In genomic region chr4:116585240-116585639, GRCh38 we compare ENCODE assay signal across 16 cellular contexts.
DNase-seq lines count a peak whose midpoint lies in the region; ATAC-seq and TF ChIP-seq lines count a peak whose summit lies in the region.
"Had no signal": no experiment of that assay in that cellular context is flagged by ENCODE, and none has a peak within 500 bp of the region (broad histone marks: within the 10 kb centered on the region; RNA-seq: fewer than 3 reads in every experiment).

No MANE protein-coding gene starts in this region.

- H3K9ac ChIP-seq in SK-N-MC (ENCODE audit: insufficient read length) = no peak overlapping the region

- BruUV-seq in A673 (replicated peaks; lab: Mats Ljungman, UMichigan) = no TSS peak

- no peaks in the 10 kb centered on the region for H3K27me3 ChIP-seq in A673 (replicated peaks; ENCODE audit: insufficient read depth, low read depth, low read length, poor library complexity)
- H3K27me3 ChIP-seq: SJSA1 had no signal

- POLR2A ChIA-PET in A673 (lab: Charles Lee; ENCODE audit: low non-redundant PET) = no interaction called here

- peaks cover 4% of the 10 kb centered on the region for H3K4me1 ChIP-seq in A673 (ENCODE audit: insufficient read depth, low read length, poor library complexity, severe bottlenecking)
- H3K4me1 ChIP-seq: A549, SJSA1 had no signal

- CTCF ChIA-PET in A673 (lab: Charles Lee) = no interaction called here

- no peak overlapping the region for H3K27ac ChIP-seq in A673 (ENCODE audit: low read depth, low read length, poor library complexity, severe bottlenecking)
- no peak overlapping the region for H3K27ac ChIP-seq in SK-N-MC
- H3K27ac ChIP-seq: A549, SJSA1 had no signal

- intact Hi-C loops in A673 (cut with micrococcal nuclease; ENCODE audit: unreplicated experiment) = no loop called here

- DNase-seq in A673 (ENCODE audit: low spot score) (peak; percentile 49), LNCaP clone FGC (ENCODE audit: low read depth) (peak; percentile 17), NCI-H446 (lab: John Stamatoyannopoulos, UW) (peak; percentile 86 to 96), SK-N-MC (ENCODE audit: low read depth, low spot score) (peak; percentile 52), dermis blood vessel endothelial cell (no peak), superior temporal gyrus (ENCODE audit: extremely low spot score) (no peak)
- DNase-seq: DMS79, HCEC 1CT, NCI-H1048, NCI-H2029, NCI-H226, RPMI8226, T-cell had no signal

- TF ChIP-seq CTCF in A673 (conservative IDR thresholded peaks at IDR 0.05; ENCODE audit: low read depth, low read length) (no peak), LNCaP clone FGC (IDR thresholded peaks at IDR 0.05; ENCODE audit: control insufficient read depth, extremely low read depth, insufficient read depth) (no peak)

- no peak for ATAC-seq in GM18861 (IDR thresholded peaks at IDR 0.05; ENCODE audit: unreplicated experiment)
- ATAC-seq: A549, T-cell had no signal

- no peak overlapping the region for H3K4me3 ChIP-seq in A673 (ENCODE audit: low read depth, low read length, poor library complexity, severe bottlenecking)
- no peak overlapping the region for H3K4me3 ChIP-seq in LNCaP clone FGC (ENCODE audit: low read depth, low read length)
- no peak overlapping the region for H3K4me3 ChIP-seq in SK-N-MC
- H3K4me3 ChIP-seq: A549, SJSA1 had no signal

- H3K36me3 ChIP-seq in A673 (ENCODE audit: insufficient read depth, low read length, poor library complexity, severe bottlenecking) (no peaks in the 10 kb centered on the region), SK-N-MC (ENCODE audit: insufficient read depth, low read length) (no peaks in the 10 kb centered on the region)
- H3K36me3 ChIP-seq: SJSA1 had no signal

- no peaks in the 10 kb centered on the region for H3K9me3 ChIP-seq in A673 (ENCODE audit: low read depth, low read length, poor library complexity, severe bottlenecking)
- no peaks in the 10 kb centered on the region for H3K9me3 ChIP-seq in SK-N-MC (ENCODE audit: low read depth, low read length)
- H3K9me3 ChIP-seq: A549, SJSA1 had no signal

Comparison
In these comparisons a context has a peak if more than half of its experiments do, and no peak if none do; other contexts are left out.
1. DNase-seq: peak in A673 (single experiment), LNCaP clone FGC (single experiment), NCI-H446 (2 of 2) and SK-N-MC (single experiment); none in dermis blood vessel endothelial cell (single experiment) and superior temporal gyrus (single experiment).